In genomic region chr7:98282727-98283126, GRCh38 we compare ENCODE assay signal across 8 cellular contexts. TPM values are rescaled to one million over a fixed set of nuclear protein-coding genes. Genes with fewer than 3 reads are reported as not detected.
DNase-seq lines count a peak whose midpoint lies in the region; ATAC-seq and TF ChIP-seq lines count a peak whose summit lies in the region.

No MANE protein-coding gene starts in this region.

- peak overlapping the region; percentile 79 to 93 (median 89) for H3K4me3 Mint-ChIP-seq in naive B cell

- TF ChIP-seq CTCF in AG09309 (IDR thresholded peaks at IDR 0.05; ENCODE audit: control insufficient read depth, insufficient read depth, low read depth, low read length, missing control alignments): no peak
- no peak for TF ChIP-seq CTCF in LNCaP clone FGC (IDR thresholded peaks at IDR 0.05; ENCODE audit: control insufficient read depth, extremely low read depth, insufficient read depth)
- TF ChIP-seq CTCF in coronary artery (IDR thresholded peaks at IDR 0.05): no peak

- no peak for DNase-seq in AG09309 (ENCODE audit: low read depth)
- DNase-seq in LNCaP clone FGC (ENCODE audit: low read depth): no peak
- DNase-seq in coronary artery (ENCODE audit: low spot score): no peak
- no peak for DNase-seq in naive B cell
- no peak for DNase-seq in NOMO-1 treated with dmso at 0.1 percent for 144 hours (lab: John Stamatoyannopoulos, UW; ENCODE audit: unreplicated experiment)
- no peak for DNase-seq in stimulated activated naive CD4-positive, alpha-beta T cell (lab: John Stamatoyannopoulos, UW)

- peaks cover 31 to 42% (median 40%) of the 10 kb centered on the region in 3 donors for H3K4me1 Mint-ChIP-seq in naive B cell

- H3K4me3 ChIP-seq in AG09309 (ENCODE audit: control insufficient read depth, low read depth, low read length): peak overlapping the region; percentile 97
- peak overlapping the region; percentile 93 for H3K4me3 ChIP-seq in LNCaP clone FGC (ENCODE audit: low read depth, low read length)
- peak overlapping the region; percentile 99 for H3K4me3 ChIP-seq in coronary artery

- H3K27ac ChIP-seq in coronary artery: peak overlapping the region; percentile 93 to 100

- H3K27me3 Mint-ChIP-seq in naive B cell: no peaks in the 10 kb centered on the region

- ATAC-seq in naive B cell (ENCODE audit: low read depth in 2 of 2): no peak
- ATAC-seq in HG02588 (IDR thresholded peaks at IDR 0.05; ENCODE audit: unreplicated experiment): no peak
- no peak for ATAC-seq in HG03095 (IDR thresholded peaks at IDR 0.05; ENCODE audit: unreplicated experiment)

- no peaks in the 10 kb centered on the region for H3K36me3 Mint-ChIP-seq in naive B cell

- no peaks in the 10 kb centered on the region for H3K9me3 Mint-ChIP-seq in naive B cell

- H3K27ac Mint-ChIP-seq in naive B cell: peak overlapping the region; percentile 84 to 94 (median 89)

RNA-seq across cellular contexts. Expression of gene BRI3, which starts 1.2 kb away (rescaled TPM):
- polyA plus RNA-seq in naive B cell (ENCODE audit: low read depth in 6 of 6): 10 to 100 TPM; 12.1 to 21.6 (median 17.2) TPM

RNA-seq across cellular contexts. Expression of gene TECPR1, which starts 30.7 kb away (rescaled TPM):
- 10 to 100 TPM in 5 of 6 donors, 1 to 10 TPM in 1; 6.5 to 23.8 (median 12.4) TPM for polyA plus RNA-seq in naive B cell (ENCODE audit: low read depth in 6 of 6)
